In genomic region chr1:155134858-155135415, GRCh38 we compare ENCODE assay signal across 8 cellular contexts. TPM values are rescaled to one million over a fixed set of nuclear protein-coding genes. Genes with fewer than 3 reads are reported as not detected.
DNase-seq lines count a peak whose midpoint lies in the region; ATAC-seq and TF ChIP-seq lines count a peak whose summit lies in the region.

No MANE protein-coding gene starts in this region.

- POLR2A ChIA-PET in CD8-positive, alpha-beta T cell (lab: Charles Lee) = interaction anchor here (1.0 kb wide), 1 partner anchor 13 kb away, joined by 3 read pairs; no protein-coding TSS in a partner anchor

- TF ChIP-seq CTCF in CD8-positive, alpha-beta T cell (IDR thresholded peaks at IDR 0.05) = no peak
- TF ChIP-seq CTCF in OCI-LY1 (IDR thresholded peaks at IDR 0.05; ENCODE audit: low read length) (no peak), fibroblast of pulmonary artery (IDR thresholded peaks at IDR 0.05; ENCODE audit: low read length, missing control alignments) (no peak), suprapubic skin (IDR thresholded peaks at IDR 0.05) (no peak)

- no peaks in the 10 kb centered on the region for H3K9me3 ChIP-seq in CD8-positive, alpha-beta T cell (ENCODE audit: low read length)
- H3K9me3 ChIP-seq in OCI-LY1 (ENCODE audit: low read length) (no peaks in the 10 kb centered on the region), suprapubic skin (no peaks in the 10 kb centered on the region)

- no peaks in the 10 kb centered on the region for H3K79me2 ChIP-seq in OCI-LY1 (ENCODE audit: insufficient read depth, low read length)

- no peaks in the 10 kb centered on the region for H4K20me1 ChIP-seq in OCI-LY1 (ENCODE audit: insufficient read depth, low read length)

- no peaks in the 10 kb centered on the region for H3K9me2 ChIP-seq in OCI-LY1 (ENCODE audit: low read depth, low read length)

- H3K4me3 ChIP-seq in CD8-positive, alpha-beta T cell (ENCODE audit: low read depth, low read length) = peak overlapping the region; percentile 93
- H3K4me3 ChIP-seq in OCI-LY1 (ENCODE audit: low read depth, low read length, poor library complexity, severe bottlenecking) (peak overlapping the region; percentile 86), fibroblast of pulmonary artery (replicated peaks; ENCODE audit: low read depth, low read length) (peak overlapping the region; percentile 78), suprapubic skin (peak overlapping the region; percentile 61)

- H3F3A ChIP-seq in OCI-LY1 (ENCODE audit: insufficient read depth, low read length) = 0 out of 2 replicates have a peak, but pooled peaks cover 3% of the 10 kb centered on the region

- no peaks in the 10 kb centered on the region for H3K27me3 ChIP-seq in CD8-positive, alpha-beta T cell (ENCODE audit: insufficient read depth, low read length)
- no peaks in the 10 kb centered on the region for H3K27me3 ChIP-seq in OCI-LY1 (ENCODE audit: insufficient read depth, low read length)
- H3K27me3 ChIP-seq in suprapubic skin = no peaks in the 10 kb centered on the region

- peak overlapping the region; percentile 90 for H3K9ac ChIP-seq in OCI-LY1 (ENCODE audit: low read length)

- peak overlapping the region; percentile 78 for H3K27ac ChIP-seq in CD8-positive, alpha-beta T cell (ENCODE audit: low read depth, low read length)
- peak overlapping the region; percentile 3 for H3K27ac ChIP-seq in OCI-LY1 (ENCODE audit: low read depth, low read length, poor library complexity, severe bottlenecking)
- H3K27ac ChIP-seq in suprapubic skin = peak overlapping the region; percentile 100

- peak in 2 of 7 experiments; percentile 23 to 28 for DNase-seq in CD8-positive, alpha-beta T cell
- peak; percentile 86 to 87 for DNase-seq in activated T-cell treated with anti-CD3 and anti-CD28 coated beads, Interleukin-2, amount 50 U/mL, for 48 hours
- DNase-seq in fibroblast of pulmonary artery (ENCODE audit: low read depth) (peak; percentile 98), suprapubic skin (ENCODE audit: low spot score in 2 of 2) (peak; percentile 94 to 97)
- DNase-seq in natural killer cell treated with Interleukin-12 subunit alpha and Interleukin-12 subunit beta and Interleukin-15 and Interleukin-18, amount 100 ng/mL, for 72 hours (ENCODE audit: low spot score) = peak; percentile 71

- peaks cover 38% of the 10 kb centered on the region for H3K36me3 Mint-ChIP-seq in CD8-positive, alpha-beta T cell
- H3K36me3 Mint-ChIP-seq in natural killer cell treated with Interleukin-12 subunit alpha and Interleukin-12 subunit beta and Interleukin-15 and Interleukin-18, amount 100 ng/mL, for 72 hours = peaks cover 4% of the 10 kb centered on the region

- peak in 1 of 2 donors; percentile 4 for TF ChIP-seq POLR2A in suprapubic skin (IDR thresholded peaks at IDR 0.05)

- H3K27me3 Mint-ChIP-seq in CD8-positive, alpha-beta T cell (ENCODE audit: low read depth) = no peaks in the 10 kb centered on the region
- peaks cover 0 to 3% of the 10 kb centered on the region in 2 donors for H3K27me3 Mint-ChIP-seq in natural killer cell treated with Interleukin-12 subunit alpha and Interleukin-12 subunit beta and Interleukin-15 and Interleukin-18, amount 100 ng/mL, for 72 hours

- peak overlapping the region; percentile 99 for H3K27ac Mint-ChIP-seq in CD8-positive, alpha-beta T cell
- peak overlapping the region; percentile 97 to 98 for H3K27ac Mint-ChIP-seq in natural killer cell treated with Interleukin-12 subunit alpha and Interleukin-12 subunit beta and Interleukin-15 and Interleukin-18, amount 100 ng/mL, for 72 hours

- H3K4me3 Mint-ChIP-seq in CD8-positive, alpha-beta T cell = peak overlapping the region; percentile 98
- H3K4me3 Mint-ChIP-seq in natural killer cell treated with Interleukin-12 subunit alpha and Interleukin-12 subunit beta and Interleukin-15 and Interleukin-18, amount 100 ng/mL, for 72 hours = peak overlapping the region; percentile 100

- ATAC-seq in CD8-positive, alpha-beta T cell = no peak
- ATAC-seq in HG03280 (IDR thresholded peaks at IDR 0.05; ENCODE audit: unreplicated experiment) = peak; percentile 36
- ATAC-seq in natural killer cell treated with Interleukin-12 subunit alpha and Interleukin-12 subunit beta and Interleukin-15 and Interleukin-18, amount 100 ng/mL, for 72 hours = peak; percentile 34 to 46
- ATAC-seq in GM21447 (IDR thresholded peaks at IDR 0.05; ENCODE audit: unreplicated experiment) = no peak

- CTCF ChIA-PET in CD8-positive, alpha-beta T cell (lab: Charles Lee) = interaction anchor here (0.8 to 4.7 kb wide), 9 partner anchors 9 to 575 kb away, joined by 3 to 19 read pairs (median 7); partner anchors contain the start of gene KRTCAP2

- H3K4me1 ChIP-seq in CD8-positive, alpha-beta T cell (ENCODE audit: insufficient read depth, low read length) = peaks cover 34% of the 10 kb centered on the region
- H3K4me1 ChIP-seq in OCI-LY1 (ENCODE audit: insufficient read depth, low read length, severe bottlenecking) (peaks cover 31% of the 10 kb centered on the region), suprapubic skin (peaks cover 84% of the 10 kb centered on the region)

- TF ChIP-seq EP300 in suprapubic skin (IDR thresholded peaks at IDR 0.05) = no peak

- H3K9me3 Mint-ChIP-seq in CD8-positive, alpha-beta T cell = no peaks in the 10 kb centered on the region
- no peaks in the 10 kb centered on the region for H3K9me3 Mint-ChIP-seq in natural killer cell treated with Interleukin-12 subunit alpha and Interleukin-12 subunit beta and Interleukin-15 and Interleukin-18, amount 100 ng/mL, for 72 hours

- 4% methylated on average over 18 of the region's 18 CpGs for WGBS in suprapubic skin

- peak overlapping the region; percentile 86 for H3K4me2 ChIP-seq in OCI-LY1 (ENCODE audit: low read length)

- H2AFZ ChIP-seq in OCI-LY1 (ENCODE audit: low read length) = no peak overlapping the region

- intact Hi-C loops in CD8-positive, alpha-beta T cell (cut with DNase I, micrococcal nuclease) = loop anchor here (1.0 to 10.0 kb wide), 6 partner anchors 8 to 887 kb away; partner anchors contain the start of genes AQP10 (in 1 of the 2), ATP8B2 (in 1 of the 2), EFNA1 (in 1 of the 2) and SSR2 (in 1 of the 2)

- no peaks in the 10 kb centered on the region for H3K36me3 ChIP-seq in CD8-positive, alpha-beta T cell (ENCODE audit: insufficient read depth, low read length)
- no peaks in the 10 kb centered on the region for H3K36me3 ChIP-seq in OCI-LY1 (ENCODE audit: insufficient read depth, low read length)
- H3K36me3 ChIP-seq in suprapubic skin = peaks cover 30% of the 10 kb centered on the region

- H3K4me1 Mint-ChIP-seq in CD8-positive, alpha-beta T cell (ENCODE audit: low read depth) = peaks cover 50% of the 10 kb centered on the region
- H3K4me1 Mint-ChIP-seq in natural killer cell treated with Interleukin-12 subunit alpha and Interleukin-12 subunit beta and Interleukin-15 and Interleukin-18, amount 100 ng/mL, for 72 hours (ENCODE audit: low read depth in 2 of 2) = peaks cover 35% of the 10 kb centered on the region in 2 donors

RNA-seq across cellular contexts. Expression of gene SLC50A1, which starts 0.7 kb away (rescaled TPM):
- 10 to 100 TPM; 12.9 to 14.2 TPM for total RNA-seq in CD8-positive, alpha-beta T cell
- 10 to 100 TPM; 28.8 to 36.3 TPM for total RNA-seq in natural killer cell treated with Interleukin-12 subunit alpha and Interleukin-12 subunit beta and Interleukin-15 and Interleukin-18, amount 100 ng/mL, for 72 hours
- total RNA-seq in suprapubic skin = 10 to 100 TPM; 27.9 to 56.1 (median 32.6) TPM

RNA-seq across cellular contexts. Expression of gene DPM3, which starts 5.4 kb away (rescaled TPM):
- 10 to 100 TPM; 15.6 to 16.7 TPM for total RNA-seq in CD8-positive, alpha-beta T cell
- 10 to 100 TPM; 26.0 to 31.1 TPM for total RNA-seq in natural killer cell treated with Interleukin-12 subunit alpha and Interleukin-12 subunit beta and Interleukin-15 and Interleukin-18, amount 100 ng/mL, for 72 hours
- total RNA-seq in suprapubic skin = 10 to 100 TPM; 23.7 to 43.7 (median 30.2) TPM

RNA-seq across cellular contexts. Expression of gene EFNA1, which starts 7.3 kb away (rescaled TPM):
- total RNA-seq in CD8-positive, alpha-beta T cell = 10 to 100 TPM in 1 of 2 experiments, 1 to 10 TPM in 1; 7.3 to 10.4 TPM
- not detected for total RNA-seq in natural killer cell treated with Interleukin-12 subunit alpha and Interleukin-12 subunit beta and Interleukin-15 and Interleukin-18, amount 100 ng/mL, for 72 hours
- total RNA-seq in suprapubic skin = 100 to 1,000 TPM in 3 of 4 donors, 10 to 100 TPM in 1; 88.9 to 198 (median 120) TPM

RNA-seq across cellular contexts. Expression of gene KRTCAP2, which starts 38.2 kb away (rescaled TPM):
- 10 to 100 TPM; 58.9 to 71.2 TPM for total RNA-seq in CD8-positive, alpha-beta T cell
- total RNA-seq in natural killer cell treated with Interleukin-12 subunit alpha and Interleukin-12 subunit beta and Interleukin-15 and Interleukin-18, amount 100 ng/mL, for 72 hours = 100 to 1,000 TPM; 149 to 223 TPM
- 100 to 1,000 TPM in 2 of 4 donors, 10 to 100 TPM in 2; 77.1 to 180 (median 113) TPM for total RNA-seq in suprapubic skin

RNA-seq across cellular contexts. Expression of gene TRIM46, which starts 38.7 kb away (rescaled TPM):
- 1 to 10 TPM; 1.1 TPM for total RNA-seq in CD8-positive, alpha-beta T cell
- 1 to 10 TPM; 3.6 to 9.3 TPM for total RNA-seq in natural killer cell treated with Interleukin-12 subunit alpha and Interleukin-12 subunit beta and Interleukin-15 and Interleukin-18, amount 100 ng/mL, for 72 hours
- under 1 TPM in 2 of 4 donors, not detected in 2; 0.34 to 0.80 TPM for total RNA-seq in suprapubic skin

Comparison
In these comparisons a context has a peak if more than half of its experiments do, and no peak if none do; other contexts are left out.
1. ATAC-seq: peak in HG03280 (single experiment) and natural killer cell treated with Interleukin-12 subunit alpha and Interleukin-12 subunit beta and Interleukin-15 and Interleukin-18, amount 100 ng/mL, for 72 hours (2 of 2); none in CD8-positive, alpha-beta T cell (single experiment) and GM21447 (single experiment).
2. H3K27ac ChIP-seq: peak in every context shown above with its lines; median percentile 100 in suprapubic skin; 78 in CD8-positive, alpha-beta T cell; 3 in OCI-LY1.
3. RNA of gene EFNA1, which starts 7.3 kb away (total RNA-seq): 88.9 to 198 TPM in suprapubic skin and 7.3 to 10.4 TPM in CD8-positive, alpha-beta T cell; not detected in natural killer cell treated with Interleukin-12 subunit alpha and Interleukin-12 subunit beta and Interleukin-15 and Interleukin-18, amount 100 ng/mL, for 72 hours; every median in the first group is over 4 times any median in the second.
4. Peak in every context shown above with its lines, with median percentiles within 50 percentile points of each other: H3K4me3 ChIP-seq.